ENCODE assay signal across 17 cellular contexts in the genomic region with DNA sequence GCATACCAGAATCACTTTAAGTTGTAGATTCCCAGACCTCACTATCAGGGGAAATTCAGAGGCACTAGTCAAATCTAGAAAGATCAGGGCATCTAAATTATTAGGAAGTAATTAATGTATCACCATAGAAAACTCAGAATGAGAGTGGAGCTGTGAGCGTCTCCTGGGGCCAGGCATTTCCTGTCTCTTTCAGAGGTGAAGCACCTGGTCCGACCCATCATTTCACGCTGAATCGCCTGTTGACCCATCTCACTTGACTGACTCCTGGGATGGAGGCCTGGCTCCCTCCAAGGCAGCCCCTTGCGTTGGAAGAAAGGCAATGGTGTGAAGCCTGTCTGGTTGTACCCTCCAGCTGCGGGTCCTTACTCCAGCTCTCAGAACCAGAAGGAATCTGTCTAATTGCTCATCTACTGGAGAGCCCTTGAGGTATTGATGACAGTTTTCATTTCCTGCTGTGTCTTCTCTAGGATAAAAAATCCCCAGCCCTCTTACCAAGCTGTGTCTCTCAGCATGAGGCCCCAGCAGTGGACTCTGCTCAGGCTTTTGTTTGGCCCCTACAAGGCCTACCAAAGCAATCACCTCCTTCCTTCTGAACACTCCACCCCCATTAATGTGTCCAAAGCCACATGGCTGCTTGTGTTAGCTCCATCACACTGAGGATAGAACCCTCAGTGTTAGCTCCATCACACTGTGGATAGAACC.
DNase-seq lines count a peak whose midpoint lies in the region; ATAC-seq, FAIRE-seq and TF ChIP-seq lines count a peak whose summit lies in the region.
"Had no signal": no experiment of that assay in that cellular context is flagged by ENCODE, and none has a peak within 500 bp of the region (broad histone marks: within the 10 kb centered on the region; RNA-seq: fewer than 3 reads in every experiment).

No MANE protein-coding gene starts in this region.

- peaks cover 3 to 4% of the 10 kb centered on the region in 2 donors for H3K27me3 Mint-ChIP-seq in T-cell

- no peaks in the 10 kb centered on the region for H3K36me3 Mint-ChIP-seq in T-cell

- SMC1A ChIA-PET in GM12878 (lab: Charles Lee; ENCODE audit: uncharacterized antibody, unreplicated experiment): no interaction called here

- no peak overlapping the region for H3K27ac Mint-ChIP-seq in T-cell

- no peak for TF ChIP-seq RAD21 in GM12878 (IDR thresholded peaks at IDR 0.05; ENCODE audit: insufficient read depth, low read depth, low read length)

- H3K27me3 ChIP-seq in A673 (replicated peaks; ENCODE audit: insufficient read depth, low read depth, low read length, poor library complexity) (no peaks in the 10 kb centered on the region), GM06990 (replicated peaks; ENCODE audit: control insufficient read depth, insufficient read depth, low read length) (no peaks in the 10 kb centered on the region), GM12878 (replicated peaks in 1 of 2; ENCODE audit: control insufficient read depth in 2 of 2, insufficient read depth in 2 of 2, low read length in 1 of 2) (peaks cover 0 to under 1% of the 10 kb centered on the region in 2 experiments; a peak in 1 of 4 replicates)
- H3K27me3 ChIP-seq: MG63 had no signal

- no peak for TF ChIP-seq POLR2A in GM12878 (IDR thresholded peaks at IDR 0.05; ENCODE audit: low read depth, low read length)

- in situ Hi-C loops in GM12878 (cut with MboI): loop anchor here (10.0 kb wide), 1 partner anchor 395 kb away; no protein-coding TSS in a partner anchor

- 20% methylated on average over 6 of the region's 6 CpGs for WGBS in GM12878 (ENCODE audit: insufficient coverage, insufficient replicate concordance, low lambda C conversion rate, missing lambda C conversion rate)

- no TSS peak for BruUV-seq in A673 (replicated peaks; lab: Mats Ljungman, UMichigan)
- no TSS peak for BruUV-seq in GM12878 (replicated peaks; lab: Mats Ljungman, UMichigan)

- no peaks in the 10 kb centered on the region for H3K79me2 ChIP-seq in GM12878 (ENCODE audit: control insufficient read depth, insufficient read depth, low read length)

- no peaks in the 10 kb centered on the region for H3K9me3 Mint-ChIP-seq in T-cell

- H2AFZ ChIP-seq in GM12878 (ENCODE audit: control insufficient read depth, low read depth, low read length): no peak overlapping the region

- no peaks in the 10 kb centered on the region for H4K20me1 ChIP-seq in GM12878 (ENCODE audit: control insufficient read depth, insufficient read depth)

- no peak for FAIRE-seq in GM12878 (lab: Jason Lieb, UNC)
- FAIRE-seq: HepG2 had no signal

- intact Hi-C loops in A673 (cut with micrococcal nuclease; ENCODE audit: unreplicated experiment): no loop called here
- intact Hi-C loops in GM12878 (cut with micrococcal nuclease; ENCODE audit: unreplicated experiment): no loop called here

- H3K4me3 Mint-ChIP-seq in T-cell: no peak overlapping the region

- DNase-seq in A673 (ENCODE audit: low spot score): peak; percentile 41
- DNase-seq in GM06990 (ENCODE audit: extremely low read depth, insufficient read length): peak; percentile 43
- DNase-seq in NCI-H2227 treated with DMSO at 0.1 percent for 48 hours (lab: John Stamatoyannopoulos, UW): peak; percentile 58
- DNase-seq in GM12878 (ENCODE audit: low read depth, low spot score): no peak
- DNase-seq in NCI-H2171 (lab: John Stamatoyannopoulos, UW): no peak
- DNase-seq in RPMI8226: no peak
- no peak for DNase-seq in T-cell
- DNase-seq: C1 segment of cervical spinal cord, DMS 273 treated with DMSO at 0.1 percent for 48 hours, MG63, NCI-H1105 treated with DMSO at 0.1 percent for 48 hours, NCI-H1930, NCI-H446 treated with DMSO at 0.1 percent for 48 hours, SW 1271, T1000 had no signal

- peak; percentile 78 for ATAC-seq in GM12878
- ATAC-seq in T-cell (replicated peaks in 1 of 4): no peak

- POLR2A ChIA-PET in A673 (lab: Charles Lee; ENCODE audit: low non-redundant PET): no interaction called here
- POLR2A ChIA-PET in GM12878 (lab: Charles Lee): no interaction called here
- POLR2A ChIA-PET in T-cell (lab: Charles Lee): no interaction called here

- H3K4me3 ChIP-seq in A673 (ENCODE audit: low read depth, low read length, poor library complexity, severe bottlenecking) (no peak overlapping the region), GM06990 (replicated peaks; ENCODE audit: low read depth, low read length) (no peak overlapping the region), GM12878 (no peak overlapping the region)
- H3K4me3 ChIP-seq: MG63 had no signal

- H3K9ac ChIP-seq in GM12878 (ENCODE audit: control insufficient read depth, insufficient read depth, low read length): no peak overlapping the region
- H3K9ac ChIP-seq: KMS-11 had no signal

- no peak for TF ChIP-seq CTCF in A673 (conservative IDR thresholded peaks at IDR 0.05; ENCODE audit: low read depth, low read length)
- no peak for TF ChIP-seq CTCF in GM06990 (IDR thresholded peaks at IDR 0.05; ENCODE audit: insufficient read depth, low read length, poor library complexity, severe bottlenecking)
- no peak for TF ChIP-seq CTCF in GM12878 (IDR thresholded peaks at IDR 0.05 in 2 of 3, conservative IDR thresholded peaks at IDR 0.05 in 1 of 3; ENCODE audit: control insufficient read depth in 2 of 3, extremely low read depth in 1 of 3, insufficient read depth in 1 of 3, low read depth in 3 of 3, low read length in 3 of 3)

- H3K36me3 ChIP-seq in A673 (ENCODE audit: insufficient read depth, low read length, poor library complexity, severe bottlenecking) (no peaks in the 10 kb centered on the region), GM06990 (ENCODE audit: control insufficient read depth, insufficient read depth, low read length) (no peaks in the 10 kb centered on the region), GM12878 (ENCODE audit: control insufficient read depth in 2 of 2, insufficient read depth in 2 of 2, low read length in 1 of 2) (no peaks in the 10 kb centered on the region)
- H3K36me3 ChIP-seq: MG63 had no signal

- H3K27ac ChIP-seq in A673 (ENCODE audit: low read depth, low read length, poor library complexity, severe bottlenecking) (no peak overlapping the region), GM12878 (ENCODE audit: control insufficient read depth, insufficient read depth) (no peak overlapping the region)
- H3K27ac ChIP-seq: KMS-11 had no signal

- H3K4me1 ChIP-seq in A673 (ENCODE audit: insufficient read depth, low read length, poor library complexity, severe bottlenecking): no peaks in the 10 kb centered on the region
- no peaks in the 10 kb centered on the region for H3K4me1 ChIP-seq in GM12878 (ENCODE audit: control insufficient read depth, insufficient read depth, low read length)

- CTCF ChIA-PET in A673 (lab: Charles Lee): interaction anchor here (0.6 to 0.9 kb wide), 2 partner anchors 18 to 392 kb away, joined by 3 to 5 read pairs; no protein-coding TSS in a partner anchor
- CTCF ChIA-PET in GM12878 (lab: Yijun Ruan, JAX): no interaction called here
- CTCF ChIA-PET in T-cell (lab: Charles Lee): interaction anchor here in 1 of 2 donors (0.7 kb wide), 1 partner anchor 1356 kb away, joined by 3 read pairs; no protein-coding TSS in a partner anchor

- H3K4me2 ChIP-seq in GM12878 (ENCODE audit: control insufficient read depth, insufficient read depth): no peak overlapping the region
- H3K4me2 ChIP-seq: KMS-11 had no signal

- peaks cover 26 to 36% (median 33%) of the 10 kb centered on the region in 3 donors for H3K4me1 Mint-ChIP-seq in T-cell

- RAD21 ChIA-PET in GM12878 (lab: Charles Lee; ENCODE audit: unreplicated experiment): no interaction called here

- no peak for TF ChIP-seq EP300 in GM12878 (IDR thresholded peaks at IDR 0.05; ENCODE audit: borderline replicate concordance in 1 of 2, control insufficient read depth in 1 of 2, low read depth in 2 of 2, low read length in 2 of 2)

- no peaks in the 10 kb centered on the region for H3K9me3 ChIP-seq in A673 (ENCODE audit: low read depth, low read length, poor library complexity, severe bottlenecking)
- no peaks in the 10 kb centered on the region for H3K9me3 ChIP-seq in GM12878 (replicated peaks; ENCODE audit: control insufficient read depth, insufficient read depth, low read length)
- H3K9me3 ChIP-seq: MG63 had no signal

TF ChIP-seq in GM12878, 131 proteins besides CTCF, POLR2A, EP300 and RAD21:
- TF ChIP-seq IRF5 (IDR thresholded peaks at IDR 0.05; ENCODE audit: borderline replicate concordance): no peak
- TF ChIP-seq JUNB (IDR thresholded peaks at IDR 0.05): 0 out of 2 replicates have a peak, but pooled peaks have one; percentile 17
- TF ChIP-seq MEF2B (IDR thresholded peaks at IDR 0.05; ENCODE audit: partially characterized antibody, poor library complexity, severe bottlenecking): peak; percentile 28
- no peak for TF ChIP-seq CHD1 (IDR thresholded peaks at IDR 0.05; ENCODE audit: low read depth, low read length)
- no peak for TF ChIP-seq ETV6 (conservative IDR thresholded peaks at IDR 0.05 in 1 of 2, IDR thresholded peaks at IDR 0.05 in 1 of 2; ENCODE audit: borderline replicate concordance in 1 of 2, low read depth in 1 of 2)
TF ChIP-seq in GM12878: peak in this region for 2.

Comparison
In these comparisons a context has a peak if more than half of its experiments do, and no peak if none do; other contexts are left out.
1. DNase-seq: peak in A673 (single experiment), GM06990 (single experiment) and NCI-H2227 treated with DMSO at 0.1 percent for 48 hours (single experiment); none in GM12878 (single experiment), NCI-H2171 (single experiment), RPMI8226 (single experiment) and T-cell (0 of 34).